Comparison of ENCODE assay signal across 9 cellular contexts in genomic region chr12:108333898-108334699, GRCh38. TPM values are rescaled to one million over a fixed set of nuclear protein-coding genes. Genes with fewer than 3 reads are reported as not detected.
A peak's percentile ranks its signal among the peaks of the same experiment; 100 is the strongest.
DNase-seq lines count a peak whose midpoint lies in the region; ATAC-seq and TF ChIP-seq lines count a peak whose summit lies in the region.
"Had no signal": no experiment of that assay in that cellular context is flagged by ENCODE, and none has a peak within 500 bp of the region (broad histone marks: within the 10 kb centered on the region; RNA-seq: fewer than 3 reads in every experiment).

No MANE protein-coding gene starts in this region.

- H3K27me3 Mint-ChIP-seq in activated T-cell treated with anti-CD3 and anti-CD28 coated beads, Interleukin-2, amount 50 U/mL, for 72 hours (ENCODE audit: low read depth): peaks cover 19% of the 10 kb centered on the region

- H3K27ac ChIP-seq in temporal lobe (ENCODE audit: low read depth, low read length): peak overlapping the region; percentile 41

- no peak for TF ChIP-seq CTCF in fibroblast of pulmonary artery (IDR thresholded peaks at IDR 0.05; ENCODE audit: low read length, missing control alignments)

- H3K36me3 Mint-ChIP-seq in activated T-cell treated with anti-CD3 and anti-CD28 coated beads, Interleukin-2, amount 50 U/mL, for 72 hours (ENCODE audit: insufficient read depth in 2 of 2): no peaks in the 10 kb centered on the region

- DNase-seq in activated T-cell treated with anti-CD3 and anti-CD28 coated beads, Interleukin-2, amount 50 U/mL, for 72 hours: peak; percentile 4 to 9
- DNase-seq in activated T-cell treated with anti-CD3 and anti-CD28 coated beads, Interleukin-2, amount 50 U/mL, for 1 hour: no peak
- DNase-seq in HS-5 (ENCODE audit: low read depth) (peak; percentile 13), fibroblast of pulmonary artery (ENCODE audit: low read depth) (peak; percentile 57), NCI-H1694 treated with DMSO at 0.1 percent for 48 hours (lab: John Stamatoyannopoulos, UW) (no peak), NCI-H2081 treated with DMSO at 0.1 percent for 48 hours (lab: John Stamatoyannopoulos, UW) (no peak), HT-29 (ENCODE audit: low spot score) (no peak)

- peak overlapping the region; percentile 90 for H3K27ac Mint-ChIP-seq in activated T-cell treated with anti-CD3 and anti-CD28 coated beads, Interleukin-2, amount 50 U/mL, for 72 hours
- H3K27ac Mint-ChIP-seq: B cell had no signal

- peak overlapping the region in 1 of 2 donors; percentile 63 for H3K4me3 Mint-ChIP-seq in activated T-cell treated with anti-CD3 and anti-CD28 coated beads, Interleukin-2, amount 50 U/mL, for 72 hours
- H3K4me3 Mint-ChIP-seq: B cell had no signal

- peak; percentile 62 to 75 for ATAC-seq in activated T-cell treated with anti-CD3 and anti-CD28 coated beads, Interleukin-2, amount 50 U/mL, for 72 hours (replicated peaks in 1 of 2)

- peaks cover 19% of the 10 kb centered on the region for H3K4me1 Mint-ChIP-seq in activated T-cell treated with anti-CD3 and anti-CD28 coated beads, Interleukin-2, amount 50 U/mL, for 72 hours (ENCODE audit: low read depth)
- H3K4me1 Mint-ChIP-seq: B cell had no signal

- no peaks in the 10 kb centered on the region for H3K9me3 Mint-ChIP-seq in activated T-cell treated with anti-CD3 and anti-CD28 coated beads, Interleukin-2, amount 50 U/mL, for 72 hours

- no peak overlapping the region for H3K4me3 ChIP-seq in fibroblast of pulmonary artery (replicated peaks; ENCODE audit: low read depth, low read length)

RNA-seq across cellular contexts. Expression of gene CMKLR1, which starts 5.0 kb away (rescaled TPM):
- total RNA-seq in activated T-cell treated with anti-CD3 and anti-CD28 coated beads, Interleukin-2, amount 50 U/mL, for 72 hours: not detected
- 0.98 TPM for total RNA-seq in temporal lobe
- total RNA-seq in HT-29 (2014; rRNA removed; shearing (Covaris generic)): not detected in 2 replicates

Comparison
In these comparisons a context has a peak if more than half of its experiments do, and no peak if none do; other contexts are left out.
1. DNase-seq: peak in activated T-cell treated with anti-CD3 and anti-CD28 coated beads, Interleukin-2, amount 50 U/mL, for 72 hours (2 of 2), HS-5 (single experiment) and fibroblast of pulmonary artery (single experiment); none in activated T-cell treated with anti-CD3 and anti-CD28 coated beads, Interleukin-2, amount 50 U/mL, for 1 hour (single experiment), NCI-H1694 treated with DMSO at 0.1 percent for 48 hours (single experiment), NCI-H2081 treated with DMSO at 0.1 percent for 48 hours (single experiment) and HT-29 (single experiment).